In genomic region chr3:21747376-21747775, GRCh38 we compare ENCODE assay signal across 18 cellular contexts. TPM values are rescaled to one million over a fixed set of nuclear protein-coding genes. Genes with fewer than 3 reads are reported as not detected.
DNase-seq lines count a peak whose midpoint lies in the region; TF ChIP-seq lines count a peak whose summit lies in the region.
"Had no signal": no experiment of that assay in that cellular context is flagged by ENCODE, and none has a peak within 500 bp of the region (broad histone marks: within the 10 kb centered on the region; RNA-seq: fewer than 3 reads in every experiment).

No MANE protein-coding gene starts in this region.

- peaks cover 0 to 13% (median 11%) of the 10 kb centered on the region in 5 donors for H3K27me3 ChIP-seq in subcutaneous abdominal adipose tissue (ENCODE audit: control insufficient read depth in 5 of 5, insufficient read depth in 4 of 5, low read length in 5 of 5)
- H3K27me3 ChIP-seq: heart right ventricle had no signal

- WGBS in lower leg skin, 2 donors, result 58 to 81% methylated on average over 3 of the region's 3 CpGs

- peaks cover 81% of the 10 kb centered on the region for H3K4me1 Mint-ChIP-seq in brain
- H3K4me1 Mint-ChIP-seq in glutamatergic neuron (ENCODE audit: low read depth, unreplicated experiment), result peaks cover 30% of the 10 kb centered on the region
- no peaks in the 10 kb centered on the region for H3K4me1 Mint-ChIP-seq in activated CD4-positive, alpha-beta T cell treated with anti-CD3 and anti-CD28 coated beads, Interleukin-2, amount 10 ng/mL, durations not matched to agents 24 days and 14 days
- H3K4me1 Mint-ChIP-seq: activated naive CD8-positive, alpha-beta T cell treated with anti-CD3 and anti-CD28 coated beads, Interleukin-2, amount 10 ng/mL, durations not matched to agents 7 days and 5 days had no signal

- TF ChIP-seq POLR2A in lower leg skin (IDR thresholded peaks at IDR 0.05), result no peak

- H3K9ac ChIP-seq in subcutaneous abdominal adipose tissue (ENCODE audit: low read length in 5 of 5), result peak overlapping the region in 1 of 5 donors; percentile 12
- H3K9ac ChIP-seq: parathyroid adenoma had no signal

- no peak for TF ChIP-seq CTCF in brain (conservative IDR thresholded peaks at IDR 0.05)
- no peak for TF ChIP-seq CTCF in glutamatergic neuron (IDR thresholded peaks at IDR 0.05; ENCODE audit: partially characterized antibody, unreplicated experiment)
- no peak for TF ChIP-seq CTCF in lower leg skin (IDR thresholded peaks at IDR 0.05)

- no peaks in the 10 kb centered on the region for H3K36me3 ChIP-seq in subcutaneous abdominal adipose tissue (ENCODE audit: control insufficient read depth in 5 of 5, insufficient read depth in 5 of 5, low read length in 5 of 5)
- H3K36me3 ChIP-seq: heart right ventricle had no signal

- peak overlapping the region in 2 of 5 donors; percentile 23 to 80 for H3K4me3 ChIP-seq in subcutaneous abdominal adipose tissue (ENCODE audit: low read depth in 1 of 5, low read length in 5 of 5)
- H3K4me3 ChIP-seq in lower leg skin (ENCODE audit: low read depth, poor library complexity, severe bottlenecking), result no peak overlapping the region
- H3K4me3 ChIP-seq: SK-N-MC had no signal

- H3K27me3 Mint-ChIP-seq in brain, result peaks cover 8% of the 10 kb centered on the region
- H3K27me3 Mint-ChIP-seq in glutamatergic neuron (ENCODE audit: unreplicated experiment), result no peaks in the 10 kb centered on the region
- H3K27me3 Mint-ChIP-seq in activated CD4-positive, alpha-beta T cell treated with anti-CD3 and anti-CD28 coated beads, Interleukin-2, amount 10 ng/mL, durations not matched to agents 24 days and 14 days, result peaks cover 5% of the 10 kb centered on the region
- H3K27me3 Mint-ChIP-seq: stimulated activated naive CD8-positive, alpha-beta T cell treated with anti-CD3 and anti-CD28 coated beads, Interleukin-15, Interleukin-2, amounts not matched to agents 100 ng/mL and 50 ng/mL, for 24 hours had no signal

- H3K9me3 Mint-ChIP-seq in brain (no peaks in the 10 kb centered on the region), glutamatergic neuron (ENCODE audit: unreplicated experiment) (peaks cover 7% of the 10 kb centered on the region)
- H3K9me3 Mint-ChIP-seq in activated CD4-positive, alpha-beta T cell treated with anti-CD3 and anti-CD28 coated beads, Interleukin-2, amount 10 ng/mL, durations not matched to agents 24 days and 14 days, result no peaks in the 10 kb centered on the region

- peak overlapping the region in 4 of 5 experiments; percentile 32 to 92 (median 78) for H3K27ac Mint-ChIP-seq in brain
- no peak overlapping the region for H3K27ac Mint-ChIP-seq in glutamatergic neuron (ENCODE audit: unreplicated experiment)
- no peak overlapping the region for H3K27ac Mint-ChIP-seq in activated CD4-positive, alpha-beta T cell treated with anti-CD3 and anti-CD28 coated beads, Interleukin-2, amount 10 ng/mL, durations not matched to agents 24 days and 14 days
- H3K27ac Mint-ChIP-seq: activated naive CD8-positive, alpha-beta T cell treated with anti-CD3 and anti-CD28 coated beads, Interleukin-2, amount 10 ng/mL, durations not matched to agents 7 days and 5 days; stimulated activated naive CD8-positive, alpha-beta T cell treated with anti-CD3 and anti-CD28 coated beads, Interleukin-15, Interleukin-2, amounts not matched to agents 100 ng/mL and 50 ng/mL, for 24 hours had no signal

- intact Hi-C loops in lower leg skin (cut with DNase I; ENCODE audit: low total_unique reads), result no loop called here
- intact Hi-C loops in activated CD4-positive, alpha-beta T cell treated with anti-CD3 and anti-CD28 coated beads, Interleukin-2, amount 10 ng/mL, durations not matched to agents 24 days and 14 days (cut with micrococcal nuclease), result no loop called here

- H3K4me1 ChIP-seq in subcutaneous abdominal adipose tissue (ENCODE audit: control insufficient read depth in 5 of 5, insufficient read depth in 5 of 5, low read length in 5 of 5), result peaks cover 0 to 34% (median 9%) of the 10 kb centered on the region in 5 donors
- H3K4me1 ChIP-seq: parathyroid adenoma had no signal

- no peaks in the 10 kb centered on the region for H3K36me3 Mint-ChIP-seq in brain
- no peaks in the 10 kb centered on the region for H3K36me3 Mint-ChIP-seq in glutamatergic neuron (ENCODE audit: unreplicated experiment)
- H3K36me3 Mint-ChIP-seq in activated CD4-positive, alpha-beta T cell treated with anti-CD3 and anti-CD28 coated beads, Interleukin-2, amount 10 ng/mL, durations not matched to agents 24 days and 14 days (ENCODE audit: low read depth), result no peaks in the 10 kb centered on the region
- H3K36me3 Mint-ChIP-seq: activated naive CD8-positive, alpha-beta T cell treated with anti-CD3 and anti-CD28 coated beads, Interleukin-2, amount 10 ng/mL, durations not matched to agents 7 days and 5 days had no signal

- peak; percentile 39 for DNase-seq in HK-2 (ENCODE audit: unreplicated experiment)
- no peak for DNase-seq in glutamatergic neuron
- no peak for DNase-seq in lower leg skin (ENCODE audit: low spot score in 2 of 2)
- DNase-seq in NCI-H1105 treated with DMSO at 0.1 percent for 48 hours (lab: John Stamatoyannopoulos, UW), result no peak
- DNase-seq in activated CD4-positive, alpha-beta T cell treated with anti-CD3 and anti-CD28 coated beads, Interleukin-2, amount 10 ng/mL, durations not matched to agents 24 days and 14 days, result no peak
- DNase-seq: activated CD4-positive, alpha-beta T cell treated with anti-CD3 and anti-CD28 coated beads, Interleukin-2, amount 50 U/mL, for 1 hour; activated naive CD8-positive, alpha-beta T cell treated with anti-CD3 and anti-CD28 coated beads, Interleukin-2, amount 10 ng/mL, durations not matched to agents 7 days and 5 days; DND-41; heart right ventricle; Karpas-422; kidney; stimulated activated CD4-positive, alpha-beta T cell treated with anti-CD3 and anti-CD28 coated beads, Interleukin-12 subunit alpha, Interleukin-12 subunit beta, amount 100 ng/mL, for 4 hours had no signal

- peak overlapping the region; percentile 7 for H3K27ac ChIP-seq in subcutaneous abdominal adipose tissue (ENCODE audit: low read depth, low read length)
- H3K27ac ChIP-seq: parathyroid adenoma, SK-N-MC had no signal

- peaks cover 0 to 4% (median 0%) of the 10 kb centered on the region in 5 donors for H3K9me3 ChIP-seq in subcutaneous abdominal adipose tissue (ENCODE audit: control insufficient read depth in 5 of 5, low read length in 5 of 5)

- H3K4me3 Mint-ChIP-seq in brain, result peak overlapping the region; percentile 55 to 97 (median 75)
- peak overlapping the region; percentile 78 for H3K4me3 Mint-ChIP-seq in glutamatergic neuron (ENCODE audit: unreplicated experiment)
- no peak overlapping the region for H3K4me3 Mint-ChIP-seq in activated CD4-positive, alpha-beta T cell treated with anti-CD3 and anti-CD28 coated beads, Interleukin-2, amount 10 ng/mL, durations not matched to agents 24 days and 14 days
- H3K4me3 Mint-ChIP-seq: activated naive CD8-positive, alpha-beta T cell treated with anti-CD3 and anti-CD28 coated beads, Interleukin-2, amount 10 ng/mL, durations not matched to agents 7 days and 5 days; stimulated activated naive CD8-positive, alpha-beta T cell treated with anti-CD3 and anti-CD28 coated beads, Interleukin-15, Interleukin-2, amounts not matched to agents 100 ng/mL and 50 ng/mL, for 24 hours had no signal

RNA-seq across cellular contexts. Expression of gene ZNF385D, which starts 3.6 kb away (rescaled TPM):
- 0.75 TPM for polyA plus RNA-seq in brain (ENCODE audit: insufficient read depth, low read depth, low replicate concordance)
- total RNA-seq in glutamatergic neuron (ENCODE audit: unreplicated experiment) (42.9 TPM), lower leg skin (1 to 10 TPM in 2 of 4 donors, under 1 TPM in 2; 0.38 to 4.2 (median 2.1) TPM)
- total RNA-seq in activated CD4-positive, alpha-beta T cell treated with anti-CD3 and anti-CD28 coated beads, Interleukin-2, amount 10 ng/mL, durations not matched to agents 24 days and 14 days, result not detected in 2 replicates
- total RNA-seq: activated naive CD8-positive, alpha-beta T cell treated with anti-CD3 and anti-CD28 coated beads, Interleukin-2, amount 10 ng/mL, durations not matched to agents 7 days and 5 days; endothelial cell of umbilical vein had no signal
- polyA plus RNA-seq: endothelial cell of umbilical vein had no signal

Comparison
In these comparisons a context has a peak if more than half of its experiments do, and no peak if none do; other contexts are left out.
1. H3K27ac Mint-ChIP-seq: peak in brain (4 of 5); none in glutamatergic neuron (single experiment) and activated CD4-positive, alpha-beta T cell treated with anti-CD3 and anti-CD28 coated beads, Interleukin-2, amount 10 ng/mL, durations not matched to agents 24 days and 14 days (single experiment).